11 cellular contexts compared by ENCODE assay signal in the genomic region with DNA sequence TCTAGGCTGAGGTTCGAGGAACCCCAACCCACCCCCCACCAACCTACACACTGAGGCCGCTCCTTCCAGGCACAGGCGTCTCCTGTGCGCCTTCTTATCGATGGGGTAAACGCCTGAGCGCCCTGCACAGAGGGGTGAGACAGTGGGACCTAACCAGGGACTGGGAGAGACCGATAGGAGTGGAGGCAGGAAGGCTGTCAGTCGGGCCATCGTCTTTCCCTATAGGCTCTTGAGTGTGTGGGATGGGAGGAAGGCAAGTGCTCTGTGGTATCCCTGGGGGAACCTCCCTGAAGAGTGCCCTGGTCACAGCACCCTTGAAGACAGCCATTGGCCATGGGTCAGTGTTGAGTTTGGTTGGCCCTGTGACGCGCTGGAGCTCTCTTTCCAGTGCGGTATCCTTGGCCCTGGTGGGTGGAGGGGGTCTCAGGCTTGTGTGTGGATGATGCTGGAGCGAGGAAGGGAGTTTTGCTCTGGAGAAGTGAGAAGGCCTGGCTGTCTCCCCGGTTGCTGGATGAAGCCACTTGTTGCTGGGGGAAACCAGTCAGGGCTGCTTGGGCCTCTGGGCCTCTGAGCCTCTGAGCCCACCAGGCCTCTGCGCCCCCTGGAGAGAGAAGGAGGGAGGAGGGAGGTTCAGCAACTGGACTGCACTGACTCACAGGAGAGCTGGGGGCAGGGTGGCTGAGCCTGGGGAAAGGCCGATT. TPM values are rescaled to one million over a fixed set of nuclear protein-coding genes. Genes with fewer than 3 reads are reported as not detected.
DNase-seq lines count a peak whose midpoint lies in the region; ATAC-seq, FAIRE-seq and TF ChIP-seq lines count a peak whose summit lies in the region.
"Had no signal": no experiment of that assay in that cellular context is flagged by ENCODE, and none has a peak within 500 bp of the region (broad histone marks: within the 10 kb centered on the region; RNA-seq: fewer than 3 reads in every experiment).

No MANE protein-coding gene starts in this region.

- H4K20me1 ChIP-seq in BLaER1: peaks cover 6% of the 10 kb centered on the region; the same call in 1 of the 2 replicates

- H3K36me3 ChIP-seq in BLaER1 (no peaks in the 10 kb centered on the region), pancreas (no peaks in the 10 kb centered on the region)
- H3K36me3 ChIP-seq: BE2C had no signal

- H3K36me3 Mint-ChIP-seq in WTC11: no peaks in the 10 kb centered on the region; the same call in 1 of the 2 replicates
- peaks cover 2% of the 10 kb centered on the region for H3K36me3 Mint-ChIP-seq in T-helper 2 cell treated with Interferon-gamma antibody and Interleukin-4, amounts not matched to agents 5 μg/mL and 100 μg/mL, for 36 hours (ENCODE audit: low read depth)

- H3K4me1 ChIP-seq in BLaER1 (peaks cover 49% of the 10 kb centered on the region), pancreas (peaks cover 32 to 40% (median 33%) of the 10 kb centered on the region in 3 donors)

- TF ChIP-seq CTCF in WTC11 (IDR thresholded peaks at IDR 0.05): no peak
- no peak for TF ChIP-seq CTCF in pancreas (IDR thresholded peaks at IDR 0.05)

- H3K9ac ChIP-seq in BLaER1: no peak overlapping the region

- H3K4me2 ChIP-seq in BLaER1: 0 out of 2 replicates have a peak overlapping the region, but pooled peaks have one; percentile 14

- peaks cover 28% of the 10 kb centered on the region for H3K9me3 ChIP-seq in BLaER1
- H3K9me3 ChIP-seq in pancreas: no peaks in the 10 kb centered on the region
- H3K9me3 ChIP-seq: BE2C had no signal

- ATAC-seq in WTC11: peak; percentile 46
- ATAC-seq in pancreas: no peak

- H3K4me3 Mint-ChIP-seq in WTC11: peak overlapping the region; percentile 80
- H3K4me3 Mint-ChIP-seq in T-helper 2 cell treated with Interferon-gamma antibody and Interleukin-4, amounts not matched to agents 5 μg/mL and 100 μg/mL, for 36 hours: no peak overlapping the region
- H3K4me3 Mint-ChIP-seq: activated CD4-positive, alpha-beta memory T cell treated with anti-CD3 and anti-CD28 coated beads, Interleukin-2, amount 10 ng/mL, durations not matched to agents 7 days and 5 days had no signal

- peaks cover 32% of the 10 kb centered on the region for H3K27me3 Mint-ChIP-seq in WTC11 (ENCODE audit: low read depth)
- peaks cover 52% of the 10 kb centered on the region for H3K27me3 Mint-ChIP-seq in T-helper 2 cell treated with Interferon-gamma antibody and Interleukin-4, amounts not matched to agents 5 μg/mL and 100 μg/mL, for 36 hours (ENCODE audit: low read depth)

- H3K27me3 ChIP-seq in BLaER1 (peaks cover 54% of the 10 kb centered on the region), pancreas (no peaks in the 10 kb centered on the region)

- POLR2A ChIA-PET in WTC11 (lab: Charles Lee): interaction anchor here (0.7 to 1.9 kb wide), 4 partner anchors 10 to 31 kb away, joined by 3 to 12 read pairs (median 4); no protein-coding TSS in a partner anchor

- intact Hi-C loops in pancreas (cut with DNase I): no loop called here

- H3K4me3 ChIP-seq in BLaER1 (no peak overlapping the region), iPS-11a (ENCODE audit: low read depth, low read length) (peak overlapping the region; percentile 24), pancreas (peak overlapping the region; percentile 42 to 89 (median 81))

- FAIRE-seq in pancreas (lab: Jason Lieb, UNC) (no peak), frontal cortex (lab: Jason Lieb, UNC) (no peak)

- CTCF ChIA-PET in WTC11 (lab: Charles Lee): interaction anchor here (0.7 to 7.4 kb wide), 8 partner anchors 11 to 72 kb away, joined by 3 to 151 read pairs (median 4); a partner anchor contains a TSS

- peak overlapping the region; percentile 30; the same call in 1 of the 2 replicates for H3K27ac Mint-ChIP-seq in WTC11
- no peak overlapping the region for H3K27ac Mint-ChIP-seq in T-helper 2 cell treated with Interferon-gamma antibody and Interleukin-4, amounts not matched to agents 5 μg/mL and 100 μg/mL, for 36 hours
- H3K27ac Mint-ChIP-seq: activated CD4-positive, alpha-beta memory T cell treated with anti-CD3 and anti-CD28 coated beads, Interleukin-2, amount 10 ng/mL, durations not matched to agents 7 days and 5 days had no signal

- WGBS in pancreas, 2 donors: 14 to 17% methylated on average over 17 of the region's 17 CpGs

- peaks cover 3% of the 10 kb centered on the region for H3K9me3 Mint-ChIP-seq in WTC11
- H3K9me3 Mint-ChIP-seq in T-helper 2 cell treated with Interferon-gamma antibody and Interleukin-4, amounts not matched to agents 5 μg/mL and 100 μg/mL, for 36 hours: peaks cover 10% of the 10 kb centered on the region

- peaks cover 25% of the 10 kb centered on the region for H3K4me1 Mint-ChIP-seq in WTC11
- H3K4me1 Mint-ChIP-seq in T-helper 2 cell treated with Interferon-gamma antibody and Interleukin-4, amounts not matched to agents 5 μg/mL and 100 μg/mL, for 36 hours (ENCODE audit: low read depth): peaks cover 8% of the 10 kb centered on the region

- DNase-seq in WTC11 (ENCODE audit: low spot score): no peak
- peak in 2 of 6 donors; percentile 35 to 53 for DNase-seq in pancreas
- no peak for DNase-seq in activated T-cell treated with anti-CD3 and anti-CD28 coated beads for 4 hours
- no peak for DNase-seq in T-helper 2 cell treated with Interferon-gamma antibody and Interleukin-4, amounts not matched to agents 5 μg/mL and 100 μg/mL, for 36 hours (ENCODE audit: low spot score)
- no peak for DNase-seq in NCI-H69 (lab: John Stamatoyannopoulos, UW)
- DNase-seq in frontal cortex (ENCODE audit: low spot score in 2 of 2): no peak
- DNase-seq: activated CD4-positive, alpha-beta memory T cell treated with anti-CD3 and anti-CD28 coated beads, Interleukin-2, amount 10 ng/mL, durations not matched to agents 7 days and 5 days; BE2C; NCI-H1930 had no signal

- H3K27ac ChIP-seq in BLaER1 (no peak overlapping the region), pancreas (peak overlapping the region; percentile 99)

TF ChIP-seq in WTC11, 78 proteins besides CTCF, POLR2A, EP300 and RAD21:
- TF ChIP-seq ZNF396 (CRISPR knock-in tag; IDR thresholded peaks at IDR 0.05; ENCODE audit: borderline replicate concordance) (no peak), ZNF423 (CRISPR knock-in tag; IDR thresholded peaks at IDR 0.05) (peak; percentile 7; the same call in 1 of the 2 replicates), TEAD4 (CRISPR knock-in tag; IDR thresholded peaks at IDR 0.05) (no peak)
- TF ChIP-seq, protein P1, sequence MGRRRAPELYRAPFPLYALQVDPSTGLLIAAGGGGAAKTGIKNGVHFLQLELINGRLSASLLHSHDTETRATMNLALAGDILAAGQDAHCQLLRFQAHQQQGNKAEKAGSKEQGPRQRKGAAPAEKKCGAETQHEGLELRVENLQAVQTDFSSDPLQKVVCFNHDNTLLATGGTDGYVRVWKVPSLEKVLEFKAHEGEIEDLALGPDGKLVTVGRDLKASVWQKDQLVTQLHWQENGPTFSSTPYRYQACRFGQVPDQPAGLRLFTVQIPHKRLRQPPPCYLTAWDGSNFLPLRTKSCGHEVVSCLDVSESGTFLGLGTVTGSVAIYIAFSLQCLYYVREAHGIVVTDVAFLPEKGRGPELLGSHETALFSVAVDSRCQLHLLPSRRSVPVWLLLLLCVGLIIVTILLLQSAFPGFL (CRISPR knock-in tag; IDR thresholded peaks at IDR 0.05; ENCODE audit: borderline replicate concordance): no peak
- TF ChIP-seq, protein P2, sequence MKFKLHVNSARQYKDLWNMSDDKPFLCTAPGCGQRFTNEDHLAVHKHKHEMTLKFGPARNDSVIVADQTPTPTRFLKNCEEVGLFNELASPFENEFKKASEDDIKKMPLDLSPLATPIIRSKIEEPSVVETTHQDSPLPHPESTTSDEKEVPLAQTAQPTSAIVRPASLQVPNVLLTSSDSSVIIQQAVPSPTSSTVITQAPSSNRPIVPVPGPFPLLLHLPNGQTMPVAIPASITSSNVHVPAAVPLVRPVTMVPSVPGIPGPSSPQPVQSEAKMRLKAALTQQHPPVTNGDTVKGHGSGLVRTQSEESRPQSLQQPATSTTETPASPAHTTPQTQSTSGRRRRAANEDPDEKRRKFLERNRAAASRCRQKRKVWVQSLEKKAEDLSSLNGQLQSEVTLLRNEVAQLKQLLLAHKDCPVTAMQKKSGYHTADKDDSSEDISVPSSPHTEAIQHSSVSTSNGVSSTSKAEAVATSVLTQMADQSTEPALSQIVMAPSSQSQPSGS (CRISPR knock-in tag; IDR thresholded peaks at IDR 0.05; ENCODE audit: borderline replicate concordance, low read depth): no peak
TF ChIP-seq in WTC11: peak in this region for 1.

RNA-seq across cellular contexts. Expression of a gene that starts 1.7 kb away (rescaled TPM):
- total RNA-seq in WTC11 (2021) (19.6 to 20.7 TPM (median 20.6 TPM) in 3 replicates), pancreas (100 to 1,000 TPM in 1 of 6 donors, 10 to 100 TPM in 5; 38.2 to 106 (median 49.9) TPM), frontal cortex (5.3 TPM)
- 10 to 100 TPM; 40.4 to 68.0 TPM for polyA plus RNA-seq in pancreas

RNA-seq across cellular contexts. Expression of a gene that starts 32.9 kb away (rescaled TPM):
- 1.1 to 2.0 TPM (median 1.7 TPM) in 3 replicates for total RNA-seq in WTC11 (2021)
- total RNA-seq in pancreas: 1 to 10 TPM in 3 of 6 donors, under 1 TPM in 3; 0.37 to 5.1 (median 0.92) TPM
- 1 to 10 TPM; 1.3 to 2.0 TPM for polyA plus RNA-seq in pancreas
- total RNA-seq in frontal cortex: 2.4 TPM
